In genomic region chr5:83540783-83541182, GRCh38 we compare ENCODE assay signal across 33 cellular contexts.
"Had no signal": no experiment of that assay in that cellular context is flagged by ENCODE, and none has a peak within 500 bp of the region (broad histone marks: within the 10 kb centered on the region; RNA-seq: fewer than 3 reads in every experiment).

No MANE protein-coding gene starts in this region.

- H3K9me3 ChIP-seq: adrenal gland, esophagus muscularis mucosa, gastroesophageal sphincter, heart right ventricle had no signal

- H3K4me3 Mint-ChIP-seq: activated CD4-positive, alpha-beta memory T cell treated with anti-CD3 and anti-CD28 coated beads for 36 hours; activated CD4-positive, alpha-beta T cell treated with anti-CD3 and anti-CD28 coated beads for 36 hours; activated CD4-positive, alpha-beta T cell treated with anti-CD3 and anti-CD28 coated beads, Interleukin-2, amount 10 ng/mL, durations not matched to agents 24 days and 14 days; activated CD8-positive, alpha-beta memory T cell treated with anti-CD3 and anti-CD28 coated beads, Interleukin-2, amount 10 ng/mL, durations not matched to agents 7 days and 5 days; activated CD8-positive, alpha-beta T cell treated with anti-CD3 and anti-CD28 coated beads, Interleukin-2, amount 10 ng/mL, durations not matched to agents 7 days and 5 days; activated naive CD4-positive, alpha-beta T cell treated with anti-CD3 and anti-CD28 coated beads for 36 hours; activated naive CD4-positive, alpha-beta T cell treated with anti-CD3 and anti-CD28 coated beads, Interleukin-2, amount 50 U/mL, for 24 hours; activated naive CD8-positive, alpha-beta T cell treated with anti-CD3 and anti-CD28 coated beads for 36 hours; activated naive CD8-positive, alpha-beta T cell treated with anti-CD3 and anti-CD28 coated beads, Interleukin-2, amount 50 U/mL, for 24 hours; activated T-helper 1 cell treated with anti-CD3 and anti-CD28 coated beads, Interleukin-12 subunit alpha, Interleukin-12 subunit beta, Interleukin-2, Interleukin-4 antibody, amounts not matched to agents 30 ng/mL and 10 ng/mL and 1 ng/mL, durations not matched to agents 14 hours and 24 hours and 36 hours; effector memory CD8-positive, alpha-beta T cell had no signal

- H3K27ac ChIP-seq: adrenal gland, brain microvascular endothelial cell, esophagus muscularis mucosa had no signal

- H3K36me3 ChIP-seq: adrenal gland, esophagus muscularis mucosa, gastroesophageal sphincter had no signal

- H3K27me3 ChIP-seq: adrenal gland, brain microvascular endothelial cell, esophagus muscularis mucosa, gastroesophageal sphincter, heart right ventricle had no signal

- H3K4me3 ChIP-seq: adrenal gland, coronary artery, esophagus muscularis mucosa, gastroesophageal sphincter, heart right ventricle had no signal

- DNase-seq: activated CD4-positive, alpha-beta memory T cell treated with anti-CD3 and anti-CD28 coated beads for 36 hours; activated CD4-positive, alpha-beta T cell treated with anti-CD3 and anti-CD28 coated beads for 36 hours; activated CD4-positive, alpha-beta T cell treated with anti-CD3 and anti-CD28 coated beads, Interleukin-2, amount 10 ng/mL, durations not matched to agents 24 days and 14 days; activated CD4-positive, CD25-positive, alpha-beta regulatory T cell; activated CD4-positive, CD25-positive, alpha-beta regulatory T cell treated with anti-CD3 and anti-CD28 coated beads, Interleukin-2, amount 50 U/mL, for 72 hours; activated CD8-positive, alpha-beta memory T cell treated with anti-CD3 and anti-CD28 coated beads, Interleukin-2, amount 10 ng/mL, durations not matched to agents 7 days and 5 days; activated CD8-positive, alpha-beta memory T cell treated with anti-CD3 and anti-CD28 coated beads, Interleukin-2, amount 50 U/mL, for 4 hours; activated CD8-positive, alpha-beta T cell treated with anti-CD3 and anti-CD28 coated beads, Interleukin-2, amount 10 ng/mL, durations not matched to agents 7 days and 5 days; activated effector memory CD4-positive, alpha-beta T cell treated with anti-CD3 and anti-CD28 coated beads, Interleukin-2, amount 50 U/mL, for 16 hours; activated naive CD4-positive, alpha-beta T cell treated with anti-CD3 and anti-CD28 coated beads for 36 hours; activated naive CD8-positive, alpha-beta T cell treated with anti-CD3 and anti-CD28 coated beads for 36 hours; activated naive CD8-positive, alpha-beta T cell treated with anti-CD3 and anti-CD28 coated beads, Interleukin-2, amount 50 U/mL, for 24 hours; activated T-cell treated with anti-CD3 and anti-CD28 coated beads, Interleukin-2, amount 50 U/mL, for 1 hour; activated T-cell treated with anti-CD3 and anti-CD28 coated beads, Interleukin-2, amount 50 U/mL, for 48 hours; adrenal gland; amygdala; aorta; brain microvascular endothelial cell; central memory CD4-positive, alpha-beta T cell; cerebellar nuclear complex; dermis blood vessel endothelial cell; effector CD4-positive, alpha-beta T cell; effector memory CD8-positive, alpha-beta T cell; erythroblast; foreskin melanocyte; heart right ventricle; T-helper 2 cell had no signal

- H3K27me3 Mint-ChIP-seq: activated naive CD4-positive, alpha-beta T cell treated with anti-CD3 and anti-CD28 coated beads, Interleukin-2, amount 50 U/mL, for 24 hours had no signal

- H3K36me3 Mint-ChIP-seq: activated CD4-positive, alpha-beta memory T cell treated with anti-CD3 and anti-CD28 coated beads for 36 hours; activated CD8-positive, alpha-beta memory T cell treated with anti-CD3 and anti-CD28 coated beads, Interleukin-2, amount 10 ng/mL, durations not matched to agents 7 days and 5 days; activated naive CD4-positive, alpha-beta T cell treated with anti-CD3 and anti-CD28 coated beads, Interleukin-2, amount 50 U/mL, for 24 hours; activated naive CD8-positive, alpha-beta T cell treated with anti-CD3 and anti-CD28 coated beads for 36 hours had no signal

- H3K27ac Mint-ChIP-seq: activated CD4-positive, alpha-beta memory T cell treated with anti-CD3 and anti-CD28 coated beads for 36 hours; activated CD4-positive, alpha-beta T cell treated with anti-CD3 and anti-CD28 coated beads for 36 hours; activated CD4-positive, alpha-beta T cell treated with anti-CD3 and anti-CD28 coated beads, Interleukin-2, amount 10 ng/mL, durations not matched to agents 24 days and 14 days; activated CD8-positive, alpha-beta memory T cell treated with anti-CD3 and anti-CD28 coated beads, Interleukin-2, amount 10 ng/mL, durations not matched to agents 7 days and 5 days; activated CD8-positive, alpha-beta T cell treated with anti-CD3 and anti-CD28 coated beads, Interleukin-2, amount 10 ng/mL, durations not matched to agents 7 days and 5 days; activated naive CD4-positive, alpha-beta T cell treated with anti-CD3 and anti-CD28 coated beads for 36 hours; activated naive CD4-positive, alpha-beta T cell treated with anti-CD3 and anti-CD28 coated beads, Interleukin-2, amount 50 U/mL, for 24 hours; activated naive CD8-positive, alpha-beta T cell treated with anti-CD3 and anti-CD28 coated beads for 36 hours; activated naive CD8-positive, alpha-beta T cell treated with anti-CD3 and anti-CD28 coated beads, Interleukin-2, amount 50 U/mL, for 24 hours; activated T-helper 1 cell treated with anti-CD3 and anti-CD28 coated beads, Interleukin-12 subunit alpha, Interleukin-12 subunit beta, Interleukin-2, Interleukin-4 antibody, amounts not matched to agents 30 ng/mL and 10 ng/mL and 1 ng/mL, durations not matched to agents 14 hours and 24 hours and 36 hours; activated T-helper 2 cell treated with anti-CD3 and anti-CD28 coated beads, Interferon-gamma antibody, Interleukin-2, Interleukin-4, amounts not matched to agents 10 μg/mL and 5 μg/mL and 100 μg/mL, durations not matched to agents 14 hours and 24 hours and 36 hours; effector memory CD8-positive, alpha-beta T cell had no signal

- ATAC-seq: activated CD4-positive, alpha-beta T cell treated with anti-CD3 and anti-CD28 coated beads for 36 hours; activated CD8-positive, alpha-beta memory T cell treated with anti-CD3 and anti-CD28 coated beads, Interleukin-2, amount 10 ng/mL, durations not matched to agents 7 days and 5 days; activated CD8-positive, alpha-beta T cell treated with anti-CD3 and anti-CD28 coated beads, Interleukin-2, amount 10 ng/mL, durations not matched to agents 7 days and 5 days; activated naive CD8-positive, alpha-beta T cell treated with anti-CD3 and anti-CD28 coated beads, Interleukin-2, amount 50 U/mL, for 24 hours; effector memory CD8-positive, alpha-beta T cell had no signal

- H3K4me1 ChIP-seq: adrenal gland, esophagus muscularis mucosa, gastroesophageal sphincter had no signal

- H3K9me3 Mint-ChIP-seq: activated CD4-positive, alpha-beta memory T cell treated with anti-CD3 and anti-CD28 coated beads for 36 hours; activated naive CD4-positive, alpha-beta T cell treated with anti-CD3 and anti-CD28 coated beads for 36 hours; activated naive CD4-positive, alpha-beta T cell treated with anti-CD3 and anti-CD28 coated beads, Interleukin-2, amount 50 U/mL, for 24 hours; activated naive CD8-positive, alpha-beta T cell treated with anti-CD3 and anti-CD28 coated beads, Interleukin-2, amount 50 U/mL, for 24 hours; activated T-helper 2 cell treated with anti-CD3 and anti-CD28 coated beads, Interferon-gamma antibody, Interleukin-2, Interleukin-4, amounts not matched to agents 10 μg/mL and 5 μg/mL and 100 μg/mL, durations not matched to agents 14 hours and 24 hours and 36 hours; effector memory CD8-positive, alpha-beta T cell had no signal
